ENCODE assay signal across 8 cellular contexts in the genomic region with DNA sequence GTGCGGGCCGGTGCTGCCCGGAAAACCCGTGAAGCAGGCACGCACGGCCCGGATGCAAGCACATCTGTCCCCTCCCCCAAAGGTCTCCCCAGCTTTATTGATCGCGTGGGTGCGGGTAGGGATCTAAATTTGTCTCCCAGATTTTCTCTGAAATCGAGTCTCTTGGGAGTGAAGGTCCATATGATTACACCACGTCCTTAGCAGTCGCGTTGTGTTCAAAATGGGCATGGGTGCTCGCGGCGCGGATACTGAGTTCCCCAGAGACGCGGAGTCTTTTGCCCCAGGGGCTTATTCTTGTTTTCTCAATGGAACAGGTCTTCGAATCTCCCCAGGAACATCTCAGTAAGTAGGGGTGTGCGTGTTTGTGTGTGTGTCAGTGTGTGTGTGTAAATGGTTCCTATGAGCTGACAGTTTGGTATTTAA. TPM values are rescaled to one million over a fixed set of nuclear protein-coding genes. Genes with fewer than 3 reads are reported as not detected.
DNase-seq lines count a peak whose midpoint lies in the region; TF ChIP-seq lines count a peak whose summit lies in the region.

No MANE protein-coding gene starts in this region.

- peaks cover 8% of the 10 kb centered on the region for H3K36me3 Mint-ChIP-seq in brain

- H3K9me3 Mint-ChIP-seq in brain: peaks cover 0 to 7% (median 3%) of the 10 kb centered on the region in 5 experiments

- H3K27ac ChIP-seq in HUES48 (ENCODE audit: low read depth, low read length): no peak overlapping the region
- H3K27ac ChIP-seq in mesodermal cell (ENCODE audit: low read depth, low read length, severe bottlenecking): peak overlapping the region; percentile 62

- H3K4me3 Mint-ChIP-seq in brain: peak overlapping the region; percentile 91 to 97 (median 94)

- 29 to 36% methylated on average over 14 to 18 of the region's 22 CpGs for WGBS in mesodermal cell (ENCODE audit: insufficient coverage in 2 of 2), 2 experiments

- 0 out of 2 replicates have a peak overlapping the region, but pooled peaks have one; percentile 51 for H3K9ac ChIP-seq in HUES48 (ENCODE audit: low read depth, low read length)

- peaks cover 46% of the 10 kb centered on the region for H3K4me1 Mint-ChIP-seq in brain

- H3K4me3 ChIP-seq in HUES48 (ENCODE audit: low read depth, low read length) (peak overlapping the region; percentile 70), mesodermal cell (ENCODE audit: extremely low read depth, insufficient read depth, low read length, poor library complexity, severe bottlenecking) (peak overlapping the region; percentile 42)

- H3K9me3 ChIP-seq in HUES48 (ENCODE audit: control insufficient read depth, insufficient read depth, low read length): no peaks in the 10 kb centered on the region
- no peaks in the 10 kb centered on the region for H3K9me3 ChIP-seq in mesodermal cell (ENCODE audit: control insufficient read depth, low read length)

- H3K4me1 ChIP-seq in HUES48 (ENCODE audit: control insufficient read depth, insufficient read depth, low read length) (peaks cover 20% of the 10 kb centered on the region), mesodermal cell (ENCODE audit: control insufficient read depth, insufficient read depth, low read length, poor library complexity, severe bottlenecking) (no peaks in the 10 kb centered on the region)

- peaks cover 15% of the 10 kb centered on the region for H3K27me3 ChIP-seq in HUES48 (ENCODE audit: control insufficient read depth, insufficient read depth, low read length)

- no peak for TF ChIP-seq CTCF in brain (conservative IDR thresholded peaks at IDR 0.05)

- DNase-seq in COLO668 (lab: John Stamatoyannopoulos, UW; ENCODE audit: unreplicated experiment) (peak; percentile 52), kidney tubule cell (ENCODE audit: low spot score) (no peak), HuH-7 (ENCODE audit: low spot score) (no peak), LoVo (ENCODE audit: low spot score) (no peak)
- no peak for DNase-seq in activated CD4-positive, alpha-beta T cell treated with anti-CD3 and anti-CD28 coated beads, Interleukin-2, amount 50 U/mL, for 1 hour

- no peaks in the 10 kb centered on the region for H3K36me3 ChIP-seq in HUES48 (ENCODE audit: control insufficient read depth, insufficient read depth, low read length)
- peaks cover 3% of the 10 kb centered on the region for H3K36me3 ChIP-seq in mesodermal cell (ENCODE audit: control insufficient read depth, insufficient read depth, low read length)

- H3K27ac Mint-ChIP-seq in brain: peak overlapping the region; percentile 99 to 100 (median 99)

- peaks cover 29% of the 10 kb centered on the region for H3K27me3 Mint-ChIP-seq in brain

RNA-seq across cellular contexts. Expression of a gene that starts 2.8 kb away (rescaled TPM):
- polyA plus RNA-seq in brain (ENCODE audit: insufficient read depth, low read depth, low replicate concordance): 2.9 TPM
- 13.4 TPM for polyA plus RNA-seq in mesodermal cell (2013, experiment 1 of 2)
- 13.9 TPM for polyA plus RNA-seq in mesodermal cell (2013, experiment 2 of 2)

RNA-seq across cellular contexts. Expression of a gene that starts 57.6 kb away (rescaled TPM):
- not detected for polyA plus RNA-seq in brain (ENCODE audit: insufficient read depth, low read depth, low replicate concordance)
- 0.33 TPM for polyA plus RNA-seq in mesodermal cell (2013, experiment 1 of 2)
- not detected for polyA plus RNA-seq in mesodermal cell (2013, experiment 2 of 2)
